Comparison of ENCODE assay signal across 18 cellular contexts in genomic region chr3:43307226-43307625, GRCh38. TPM values are rescaled to one million over a fixed set of nuclear protein-coding genes. Genes with fewer than 3 reads are reported as not detected.
DNase-seq lines count a peak whose midpoint lies in the region; TF ChIP-seq lines count a peak whose summit lies in the region.
"Had no signal": no experiment of that assay in that cellular context is flagged by ENCODE, and none has a peak within 500 bp of the region (broad histone marks: within the 10 kb centered on the region; RNA-seq: fewer than 3 reads in every experiment).

No MANE protein-coding gene starts in this region.

- no peaks in the 10 kb centered on the region for H3K36me3 ChIP-seq in breast epithelium
- peaks cover 26 to 49% (median 31%) of the 10 kb centered on the region in 5 donors for H3K36me3 ChIP-seq in subcutaneous abdominal adipose tissue (ENCODE audit: control insufficient read depth in 5 of 5, insufficient read depth in 5 of 5, low read length in 5 of 5)
- peaks cover 35% of the 10 kb centered on the region for H3K36me3 ChIP-seq in suprapubic skin

- H3K4me1 ChIP-seq in breast epithelium: no peaks in the 10 kb centered on the region
- H3K4me1 ChIP-seq in subcutaneous abdominal adipose tissue (ENCODE audit: control insufficient read depth in 5 of 5, insufficient read depth in 5 of 5, low read length in 5 of 5): peaks cover 0 to 21% (median 10%) of the 10 kb centered on the region in 5 donors
- H3K4me1 ChIP-seq in suprapubic skin: no peaks in the 10 kb centered on the region
- H3K4me1 ChIP-seq: ascending aorta, Peyer's patch had no signal

- 97% methylated on average over 3 of the region's 3 CpGs for WGBS in suprapubic skin

- CTCF ChIA-PET in MCF 10A (lab: Yijun Ruan, JAX): no interaction called here
- CTCF ChIA-PET in activated CD4-positive, alpha-beta memory T cell treated with anti-CD3 and anti-CD28 coated beads for 36 hours (lab: Charles Lee): no interaction called here

- TF ChIP-seq POLR2A in breast epithelium (IDR thresholded peaks at IDR 0.05) (no peak), suprapubic skin (IDR thresholded peaks at IDR 0.05) (no peak)

- H3K27ac ChIP-seq in breast epithelium (no peak overlapping the region), subcutaneous abdominal adipose tissue (ENCODE audit: low read depth, low read length) (peak overlapping the region; percentile 11), suprapubic skin (no peak overlapping the region)
- H3K27ac ChIP-seq: ascending aorta, gastroesophageal sphincter, KMS-11, Peyer's patch had no signal

- no peak overlapping the region for H3K27ac Mint-ChIP-seq in MCF 10A (ENCODE audit: low read depth, unreplicated experiment)
- H3K27ac Mint-ChIP-seq in activated CD4-positive, alpha-beta memory T cell treated with anti-CD3 and anti-CD28 coated beads for 36 hours: peak overlapping the region; percentile 63
- H3K27ac Mint-ChIP-seq in endothelial cell (ENCODE audit: unreplicated experiment): no peak overlapping the region
- H3K27ac Mint-ChIP-seq: nephron had no signal

- H3K4me3 Mint-ChIP-seq in MCF 10A (ENCODE audit: unreplicated experiment) (no peak overlapping the region), endothelial cell (ENCODE audit: unreplicated experiment) (peak overlapping the region; percentile 53)
- no peak overlapping the region for H3K4me3 Mint-ChIP-seq in activated CD4-positive, alpha-beta memory T cell treated with anti-CD3 and anti-CD28 coated beads for 36 hours
- H3K4me3 Mint-ChIP-seq: nephron had no signal

- no TSS peak for BruUV-seq in MCF 10A (replicated peaks; lab: Mats Ljungman, UMichigan)

- H3K4me3 ChIP-seq in breast epithelium: no peak overlapping the region
- no peak overlapping the region for H3K4me3 ChIP-seq in subcutaneous abdominal adipose tissue (ENCODE audit: low read depth in 1 of 5, low read length in 5 of 5)
- no peak overlapping the region for H3K4me3 ChIP-seq in suprapubic skin
- H3K4me3 ChIP-seq: ascending aorta, gastroesophageal sphincter, Peyer's patch had no signal

- intact Hi-C loops in MCF 10A (cut with micrococcal nuclease): no loop called here
- intact Hi-C loops in breast epithelium (cut with DNase I; ENCODE audit: low total_unique reads): no loop called here
- intact Hi-C loops in activated CD4-positive, alpha-beta memory T cell treated with anti-CD3 and anti-CD28 coated beads for 36 hours (cut with micrococcal nuclease): no loop called here

- no peak overlapping the region for H3K9ac ChIP-seq in subcutaneous abdominal adipose tissue (ENCODE audit: low read length in 5 of 5)
- H3K9ac ChIP-seq: KMS-11 had no signal

- DNase-seq in MCF 10A (ENCODE audit: unreplicated experiment) (peak; percentile 31), breast epithelium (ENCODE audit: low spot score in 2 of 2) (no peak), endothelial cell (ENCODE audit: low spot score) (no peak), NCI-H1048 (lab: John Stamatoyannopoulos, UW) (no peak), NCI-H510A treated with DMSO at 0.1 percent for 48 hours (lab: John Stamatoyannopoulos, UW) (no peak), suprapubic skin (ENCODE audit: low spot score in 2 of 2) (no peak)
- DNase-seq in activated CD4-positive, alpha-beta memory T cell treated with anti-CD3 and anti-CD28 coated beads for 36 hours: no peak
- DNase-seq: activated effector memory CD4-positive, alpha-beta T cell treated with Interleukin-2 at 50 U/mL for 16 hours; mammary epithelial cell; NCI-H2029 treated with DMSO at 0.1 percent for 48 hours; NCI-H446 treated with DMSO at 0.1 percent for 48 hours; Peyer's patch; stimulated activated CD4-positive, alpha-beta T cell treated with anti-CD3 and anti-CD28 coated beads, Interleukin-15, amount 100 ng/mL, for 24 hours had no signal

- peaks cover 58% of the 10 kb centered on the region for H3K36me3 Mint-ChIP-seq in MCF 10A (ENCODE audit: insufficient read depth, unreplicated experiment)
- H3K36me3 Mint-ChIP-seq in activated CD4-positive, alpha-beta memory T cell treated with anti-CD3 and anti-CD28 coated beads for 36 hours: peaks cover 54% of the 10 kb centered on the region
- peaks cover 62% of the 10 kb centered on the region for H3K36me3 Mint-ChIP-seq in endothelial cell (ENCODE audit: low read depth, unreplicated experiment)

- H3K9me3 Mint-ChIP-seq in MCF 10A (ENCODE audit: unreplicated experiment) (no peaks in the 10 kb centered on the region), endothelial cell (ENCODE audit: unreplicated experiment) (no peaks in the 10 kb centered on the region)
- H3K9me3 Mint-ChIP-seq in activated CD4-positive, alpha-beta memory T cell treated with anti-CD3 and anti-CD28 coated beads for 36 hours: no peaks in the 10 kb centered on the region
- H3K9me3 Mint-ChIP-seq: nephron had no signal

- H3K27me3 Mint-ChIP-seq in MCF 10A (ENCODE audit: insufficient read depth, unreplicated experiment) (no peaks in the 10 kb centered on the region), endothelial cell (ENCODE audit: unreplicated experiment) (no peaks in the 10 kb centered on the region)
- no peaks in the 10 kb centered on the region for H3K27me3 Mint-ChIP-seq in activated CD4-positive, alpha-beta memory T cell treated with anti-CD3 and anti-CD28 coated beads for 36 hours

- no peak for TF ChIP-seq EP300 in suprapubic skin (IDR thresholded peaks at IDR 0.05)

- H3K9me3 ChIP-seq in breast epithelium (no peaks in the 10 kb centered on the region), subcutaneous abdominal adipose tissue (ENCODE audit: control insufficient read depth in 5 of 5, low read length in 5 of 5) (peaks cover 0 to 5% (median 0%) of the 10 kb centered on the region in 5 donors), suprapubic skin (no peaks in the 10 kb centered on the region)
- H3K9me3 ChIP-seq: gastroesophageal sphincter, Peyer's patch had no signal

- POLR2A ChIA-PET in MCF 10A (lab: Yijun Ruan, JAX): no interaction called here
- POLR2A ChIA-PET in activated CD4-positive, alpha-beta memory T cell treated with anti-CD3 and anti-CD28 coated beads for 36 hours (lab: Charles Lee): no interaction called here

- H3K27me3 ChIP-seq in breast epithelium (no peaks in the 10 kb centered on the region), subcutaneous abdominal adipose tissue (ENCODE audit: control insufficient read depth in 5 of 5, insufficient read depth in 4 of 5, low read length in 5 of 5) (no peaks in the 10 kb centered on the region), suprapubic skin (no peaks in the 10 kb centered on the region)
- H3K27me3 ChIP-seq: ascending aorta, gastroesophageal sphincter, Peyer's patch had no signal

- H3K4me1 Mint-ChIP-seq in MCF 10A (ENCODE audit: insufficient read depth, unreplicated experiment) (no peaks in the 10 kb centered on the region), endothelial cell (ENCODE audit: unreplicated experiment) (peaks cover 47% of the 10 kb centered on the region)
- peaks cover 73% of the 10 kb centered on the region for H3K4me1 Mint-ChIP-seq in activated CD4-positive, alpha-beta memory T cell treated with anti-CD3 and anti-CD28 coated beads for 36 hours (ENCODE audit: low read depth)
- H3K4me1 Mint-ChIP-seq: nephron had no signal

- TF ChIP-seq CTCF in MCF 10A (IDR thresholded peaks at IDR 0.05; ENCODE audit: unreplicated experiment): no peak
- TF ChIP-seq CTCF in breast epithelium (IDR thresholded peaks at IDR 0.05): no peak
- TF ChIP-seq CTCF in endothelial cell (IDR thresholded peaks at IDR 0.05; ENCODE audit: unreplicated experiment): no peak
- TF ChIP-seq CTCF in suprapubic skin (IDR thresholded peaks at IDR 0.05): no peak

RNA-seq across cellular contexts. Expression of gene SNRK, which starts 20.9 kb away (rescaled TPM):
- total RNA-seq in MCF 10A (2022): 16.6 and 18.0 TPM in 2 replicates
- total RNA-seq in breast epithelium: 10 to 100 TPM; 52.0 to 84.9 (median 72.8) TPM
- 10 to 100 TPM; 23.9 to 24.4 TPM for total RNA-seq in activated CD4-positive, alpha-beta memory T cell treated with anti-CD3 and anti-CD28 coated beads for 36 hours
- total RNA-seq in endothelial cell (ENCODE audit: unreplicated experiment): 139 TPM
- total RNA-seq in suprapubic skin: 100 to 1,000 TPM; 107 to 213 (median 177) TPM
